Comparison of ENCODE assay signal across 31 cellular contexts in genomic region chr7:154553711-154554265, GRCh38.
"Had no signal": no experiment of that assay in that cellular context is flagged by ENCODE, and none has a peak within 500 bp of the region (broad histone marks: within the 10 kb centered on the region; RNA-seq: fewer than 3 reads in every experiment).

No MANE protein-coding gene starts in this region.

- H3K27me3 ChIP-seq: dorsolateral prefrontal cortex, esophagus squamous epithelium, heart right ventricle, left lung, neural progenitor cell, stomach, testis, tibial artery had no signal

- H3K79me2 ChIP-seq: parathyroid adenoma had no signal

- H3K36me3 ChIP-seq: esophagus squamous epithelium, heart right ventricle, left lung, neural progenitor cell, stomach, tibial artery had no signal

- H3K4me3 Mint-ChIP-seq: mesothelial cell of epicardium; naive B cell; nephron; neural progenitor cell; stimulated activated effector memory CD8-positive, alpha-beta T cell treated with anti-CD3 and anti-CD28 coated beads, Interleukin-12 subunit alpha, Interleukin-12 subunit beta, amount 100 ng/mL, for 72 hours; type B pancreatic cell had no signal

- H3K9me3 Mint-ChIP-seq: nephron, neural progenitor cell, type B pancreatic cell had no signal

- H3K36me3 Mint-ChIP-seq: mesothelial cell of epicardium; naive B cell; neural progenitor cell; stimulated activated effector memory CD8-positive, alpha-beta T cell treated with anti-CD3 and anti-CD28 coated beads, Interleukin-12 subunit alpha, Interleukin-12 subunit beta, amount 100 ng/mL, for 72 hours; type B pancreatic cell had no signal

- H3K27me3 Mint-ChIP-seq: progenitor cell of endocrine pancreas, type B pancreatic cell had no signal

- ATAC-seq: heart right ventricle; left lung; mucosa of descending colon; sciatic nerve; stimulated activated effector memory CD8-positive, alpha-beta T cell treated with anti-CD3 and anti-CD28 coated beads, Interleukin-12 subunit alpha, Interleukin-12 subunit beta, amount 100 ng/mL, for 72 hours had no signal

- H3K4me1 Mint-ChIP-seq: mesothelial cell of epicardium; naive B cell; nephron; neural progenitor cell; stimulated activated effector memory CD8-positive, alpha-beta T cell treated with anti-CD3 and anti-CD28 coated beads, Interleukin-12 subunit alpha, Interleukin-12 subunit beta, amount 100 ng/mL, for 72 hours had no signal

- H3K9ac ChIP-seq: neural progenitor cell, parathyroid adenoma had no signal

- H3K4me3 ChIP-seq: dorsolateral prefrontal cortex, esophagus squamous epithelium, heart right ventricle, left lung, mucosa of descending colon, neural progenitor cell, smooth muscle cell, stomach, testis, tibial artery had no signal

- H3K4me2 ChIP-seq: neural progenitor cell, smooth muscle cell had no signal

- H2AFZ ChIP-seq: neural progenitor cell, parathyroid adenoma had no signal

- H3K27ac ChIP-seq: dorsolateral prefrontal cortex, esophagus squamous epithelium, heart right ventricle, left lung, neural progenitor cell, parathyroid adenoma, stomach, testis, tibial artery had no signal

- H3K9me3 ChIP-seq: left lung, mucosa of descending colon, stomach, testis, tibial artery had no signal

- FAIRE-seq: endometrium, islet of Langerhans had no signal

- H3K4me1 ChIP-seq: esophagus squamous epithelium, heart right ventricle, left lung, neural progenitor cell, parathyroid adenoma, stomach, testis, tibial artery had no signal

- DNase-seq: dorsolateral prefrontal cortex; effector CD4-positive, alpha-beta T cell; erythroblast; esophagus squamous epithelium; foreskin melanocyte; glutamatergic neuron; heart right ventricle; hippocampal formation; left cardiac atrium; left lung; mesenchymal stem cell; mucosa of descending colon; naive B cell; stimulated activated CD4-positive, alpha-beta T cell treated with anti-CD3 and anti-CD28 coated beads, Interleukin-12 subunit alpha, Interleukin-12 subunit beta, amount 100 ng/mL, for 4 hours; stimulated activated CD4-positive, alpha-beta T cell treated with anti-CD3 and anti-CD28 coated beads, Interleukin-1b, Interleukin-23, amount 100 ng/mL, for 48 hours; stimulated activated CD4-positive, alpha-beta T cell treated with anti-CD3 and anti-CD28 coated beads, Interleukin-4, amount 100 ng/mL, for 24 hours; stimulated activated naive CD4-positive, alpha-beta T cell treated with Interleukin-2 at 50 U/mL for 16 hours; stomach; testis; tibial artery had no signal

- H3K27ac Mint-ChIP-seq: mesothelial cell of epicardium; naive B cell; nephron; neural progenitor cell; progenitor cell of endocrine pancreas; stimulated activated effector memory CD8-positive, alpha-beta T cell treated with anti-CD3 and anti-CD28 coated beads, Interleukin-12 subunit alpha, Interleukin-12 subunit beta, amount 100 ng/mL, for 72 hours; type B pancreatic cell had no signal
